Comparison of ENCODE assay signal across 13 cellular contexts in the genomic region with DNA sequence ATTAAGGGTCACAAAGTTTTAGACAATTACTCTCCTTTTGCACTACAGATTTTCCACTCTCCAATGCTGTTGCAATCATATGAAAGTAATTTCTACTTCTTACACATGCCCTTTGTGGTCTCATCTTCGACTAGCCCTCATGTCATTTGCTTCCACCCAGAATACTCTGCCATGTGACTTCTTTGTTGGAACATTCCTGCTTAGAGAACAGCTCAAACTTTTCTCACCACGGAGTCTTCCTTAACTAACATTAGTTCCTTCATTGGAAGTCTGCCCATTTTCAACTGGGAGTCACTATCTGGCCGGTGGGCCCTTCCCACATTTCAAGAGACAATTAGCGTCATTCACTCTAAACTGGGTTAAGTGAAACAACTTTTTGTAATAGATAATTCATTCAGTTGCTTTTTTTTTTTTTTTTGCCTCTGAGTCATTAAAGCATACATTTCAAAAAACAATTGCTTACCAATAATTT.
DNase-seq lines count a peak whose midpoint lies in the region; ATAC-seq and TF ChIP-seq lines count a peak whose summit lies in the region.
"Had no signal": no experiment of that assay in that cellular context is flagged by ENCODE, and none has a peak within 500 bp of the region (broad histone marks: within the 10 kb centered on the region; RNA-seq: fewer than 3 reads in every experiment).

No MANE protein-coding gene starts in this region.

- no peak overlapping the region for H3K4me3 Mint-ChIP-seq in activated naive CD4-positive, alpha-beta T cell treated with anti-CD3 and anti-CD28 coated beads, Interleukin-2, amount 10 ng/mL, durations not matched to agents 7 days and 5 days
- H3K4me3 Mint-ChIP-seq: stimulated activated naive CD8-positive, alpha-beta T cell treated with anti-CD3 and anti-CD28 coated beads, Interleukin-15, Interleukin-2, amounts not matched to agents 100 ng/mL and 50 ng/mL, for 24 hours had no signal

- DNase-seq in GM04504 (ENCODE audit: low read depth) = peak; percentile 47
- DNase-seq in astrocyte of the spinal cord (ENCODE audit: low read depth, low spot score) = peak; percentile 71
- peak in 3 of 5 donors; percentile 16 to 70 (median 18) for DNase-seq in ovary
- DNase-seq in activated naive CD4-positive, alpha-beta T cell treated with anti-CD3 and anti-CD28 coated beads, Interleukin-2, amount 10 ng/mL, durations not matched to agents 7 days and 5 days = no peak
- no peak for DNase-seq in SKM-1 (lab: John Stamatoyannopoulos, UW; ENCODE audit: unreplicated experiment)
- DNase-seq in DMS79 treated with DMSO at 0.1 percent for 48 hours (lab: John Stamatoyannopoulos, UW) = no peak
- DNase-seq: NCI-H1417 treated with DMSO at 0.1 percent for 48 hours, NCI-H510A had no signal

- intact Hi-C loops in ovary (cut with DNase I) = no loop called here

- peaks cover 4% of the 10 kb centered on the region for H3K9me3 Mint-ChIP-seq in activated naive CD4-positive, alpha-beta T cell treated with anti-CD3 and anti-CD28 coated beads, Interleukin-2, amount 10 ng/mL, durations not matched to agents 7 days and 5 days
- H3K9me3 Mint-ChIP-seq: activated naive CD4-positive, alpha-beta T cell treated with anti-CD3 and anti-CD28 coated beads, Interleukin-2, amount 50 U/mL, for 72 hours had no signal

- TF ChIP-seq POLR2A in gastroesophageal sphincter (IDR thresholded peaks at IDR 0.05) (no peak), ovary (IDR thresholded peaks at IDR 0.05) (no peak)

- in situ Hi-C loops in astrocyte of the spinal cord (cut with HindIII; ENCODE audit: low sequenced_read_pairs) = no loop called here

- H3K4me1 Mint-ChIP-seq in activated naive CD4-positive, alpha-beta T cell treated with anti-CD3 and anti-CD28 coated beads, Interleukin-2, amount 10 ng/mL, durations not matched to agents 7 days and 5 days = no peaks in the 10 kb centered on the region

- CTCF ChIA-PET in activated naive CD4-positive, alpha-beta T cell treated with anti-CD3 and anti-CD28 coated beads, Interleukin-2, amount 10 ng/mL, durations not matched to agents 7 days and 5 days (lab: Charles Lee) = no interaction called here

- H3K27ac ChIP-seq in gastroesophageal sphincter = no peak overlapping the region
- no peak overlapping the region for H3K27ac ChIP-seq in ovary
- H3K27ac ChIP-seq: C4-2B had no signal

- H3K27me3 ChIP-seq in gastroesophageal sphincter (no peaks in the 10 kb centered on the region), ovary (no peaks in the 10 kb centered on the region)

- TF ChIP-seq EP300 in gastroesophageal sphincter (IDR thresholded peaks at IDR 0.05) = no peak
- no peak for TF ChIP-seq EP300 in ovary (IDR thresholded peaks at IDR 0.05)

- no peak for TF ChIP-seq CTCF in astrocyte of the spinal cord (IDR thresholded peaks at IDR 0.05; ENCODE audit: low read depth, low read length)
- no peak for TF ChIP-seq CTCF in gastroesophageal sphincter (IDR thresholded peaks at IDR 0.05)
- TF ChIP-seq CTCF in ovary (IDR thresholded peaks at IDR 0.05) = no peak

- 26 to 35% methylated on average over 4 of the region's 4 CpGs for WGBS in gastroesophageal sphincter (ENCODE audit: low coverage in 1 of 2), 2 donors
- 10 to 14% (median 11%) methylated on average over 4 of the region's 4 CpGs for WGBS in ovary, 3 donors

- no peaks in the 10 kb centered on the region for H3K36me3 Mint-ChIP-seq in activated naive CD4-positive, alpha-beta T cell treated with anti-CD3 and anti-CD28 coated beads, Interleukin-2, amount 10 ng/mL, durations not matched to agents 7 days and 5 days

- H3K9me3 ChIP-seq in gastroesophageal sphincter (no peaks in the 10 kb centered on the region), ovary (no peaks in the 10 kb centered on the region)

- H3K4me1 ChIP-seq in gastroesophageal sphincter = no peaks in the 10 kb centered on the region
- H3K4me1 ChIP-seq in ovary (ENCODE audit: insufficient read depth) = no peaks in the 10 kb centered on the region

- no peaks in the 10 kb centered on the region for H3K27me3 Mint-ChIP-seq in activated naive CD4-positive, alpha-beta T cell treated with anti-CD3 and anti-CD28 coated beads, Interleukin-2, amount 10 ng/mL, durations not matched to agents 7 days and 5 days
- H3K27me3 Mint-ChIP-seq: stimulated activated naive CD8-positive, alpha-beta T cell treated with anti-CD3 and anti-CD28 coated beads, Interleukin-15, Interleukin-2, amounts not matched to agents 100 ng/mL and 50 ng/mL, for 24 hours had no signal

- H3K4me3 ChIP-seq in astrocyte of the spinal cord (ENCODE audit: low read depth, low read length) (no peak overlapping the region), gastroesophageal sphincter (no peak overlapping the region), ovary (no peak overlapping the region)

- H3K36me3 ChIP-seq in gastroesophageal sphincter (no peaks in the 10 kb centered on the region), ovary (no peaks in the 10 kb centered on the region)

- ATAC-seq in gastroesophageal sphincter (peak; percentile 76), GM18858 (IDR thresholded peaks at IDR 0.05; ENCODE audit: unreplicated experiment) (no peak)
- ATAC-seq: activated naive CD4-positive, alpha-beta T cell treated with anti-CD3 and anti-CD28 coated beads, Interleukin-2, amount 50 U/mL, for 72 hours had no signal

- H3K27ac Mint-ChIP-seq in activated naive CD4-positive, alpha-beta T cell treated with anti-CD3 and anti-CD28 coated beads, Interleukin-2, amount 10 ng/mL, durations not matched to agents 7 days and 5 days = no peak overlapping the region
- H3K27ac Mint-ChIP-seq: activated naive CD4-positive, alpha-beta T cell treated with anti-CD3 and anti-CD28 coated beads, Interleukin-2, amount 50 U/mL, for 72 hours; stimulated activated naive CD8-positive, alpha-beta T cell treated with anti-CD3 and anti-CD28 coated beads, Interleukin-15, Interleukin-2, amounts not matched to agents 100 ng/mL and 50 ng/mL, for 24 hours had no signal

Comparison
In these comparisons a context has a peak if more than half of its experiments do, and no peak if none do; other contexts are left out.
1. DNase-seq: peak in GM04504 (single experiment), astrocyte of the spinal cord (single experiment) and ovary (3 of 5); none in activated naive CD4-positive, alpha-beta T cell treated with anti-CD3 and anti-CD28 coated beads, Interleukin-2, amount 10 ng/mL, durations not matched to agents 7 days and 5 days (single experiment), SKM-1 (single experiment) and DMS79 treated with DMSO at 0.1 percent for 48 hours (single experiment).